ENCODE assay signal across 7 cellular contexts in the genomic region with DNA sequence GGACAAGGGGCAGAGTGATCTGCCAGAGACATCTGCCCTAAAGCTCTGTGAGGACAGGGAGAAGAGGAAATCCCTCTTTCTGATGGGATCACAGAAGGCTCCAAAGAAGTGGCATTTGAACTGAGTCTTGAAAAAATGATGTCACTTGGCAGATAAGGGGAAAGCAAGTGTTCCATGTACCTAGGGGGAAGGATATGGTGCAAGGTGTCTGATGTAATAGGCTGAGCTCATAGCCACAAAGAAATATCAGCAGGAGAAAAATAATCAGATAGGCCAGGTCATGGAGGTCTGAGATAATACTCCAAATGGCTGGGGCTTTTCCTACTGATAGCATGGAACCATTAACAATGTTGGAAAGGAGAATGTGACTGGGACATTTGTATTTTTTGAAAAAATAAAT.
"Had no signal": no experiment of that assay in that cellular context is flagged by ENCODE, and none has a peak within 500 bp of the region (broad histone marks: within the 10 kb centered on the region; RNA-seq: fewer than 3 reads in every experiment).

No MANE protein-coding gene starts in this region.

- H3K4me1 ChIP-seq: HAP-1 had no signal

- H3K4me3 ChIP-seq: GM23248, HAP-1 had no signal

- H3K27ac ChIP-seq: GM23248 had no signal

- H3K36me3 ChIP-seq: HAP-1 had no signal

- ATAC-seq: HCT116 had no signal

- DNase-seq: GM23248, GOT3, H7, IMR-90, KBM-7 had no signal

- H3K9me3 ChIP-seq: HAP-1 had no signal
